14 cellular contexts compared by ENCODE assay signal in the genomic region with DNA sequence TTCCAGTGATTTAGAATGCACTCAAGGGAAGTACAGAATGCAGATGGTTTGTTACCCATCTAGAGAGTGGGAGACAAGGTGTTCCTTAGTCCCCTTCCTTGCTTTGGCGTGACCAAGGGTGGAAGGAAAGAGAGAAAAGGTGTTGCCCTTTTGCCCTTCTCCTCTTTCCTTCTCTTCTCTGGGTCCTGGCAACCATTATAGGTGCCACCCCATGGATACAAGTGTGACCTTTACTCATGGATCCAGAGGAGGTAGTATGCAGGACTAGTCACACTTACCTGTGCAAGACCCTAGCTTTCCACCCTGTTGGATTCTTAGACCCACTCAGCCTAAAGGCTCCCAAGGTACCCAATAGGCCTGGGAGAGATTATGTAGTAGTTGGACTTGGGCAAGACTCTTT. TPM values are rescaled to one million over a fixed set of nuclear protein-coding genes. Genes with fewer than 3 reads are reported as not detected.
DNase-seq lines count a peak whose midpoint lies in the region; ATAC-seq and TF ChIP-seq lines count a peak whose summit lies in the region.
"Had no signal": no experiment of that assay in that cellular context is flagged by ENCODE, and none has a peak within 500 bp of the region (broad histone marks: within the 10 kb centered on the region; RNA-seq: fewer than 3 reads in every experiment).

No MANE protein-coding gene starts in this region.

- H3K27me3 ChIP-seq in muscle layer of colon (ENCODE audit: control insufficient read depth in 1 of 2, insufficient read depth in 2 of 2, low read length in 2 of 2) (no peaks in the 10 kb centered on the region), left ventricle myocardium inferior (ENCODE audit: low read depth) (no peaks in the 10 kb centered on the region)
- H3K27me3 ChIP-seq: neutrophil had no signal

- intact Hi-C loops in left ventricle myocardium inferior (cut with micrococcal nuclease): no loop called here

- no peaks in the 10 kb centered on the region for H3K4me1 ChIP-seq in muscle layer of colon (ENCODE audit: insufficient read depth, low read length)
- no peaks in the 10 kb centered on the region for H3K4me1 ChIP-seq in left ventricle myocardium inferior

- H3K27ac ChIP-seq in muscle layer of colon (ENCODE audit: low read depth, low read length) (no peak overlapping the region), left ventricle myocardium inferior (replicated peaks) (no peak overlapping the region)
- H3K27ac ChIP-seq: KMS-11, neutrophil had no signal

- TF ChIP-seq CTCF in left ventricle myocardium inferior (IDR thresholded peaks at IDR 0.05; ENCODE audit: borderline replicate concordance): no peak

- ATAC-seq in GM21723 (IDR thresholded peaks at IDR 0.05; ENCODE audit: unreplicated experiment): no peak
- ATAC-seq: activated CD8-positive, alpha-beta memory T cell treated with anti-CD3 and anti-CD28 coated beads, Interleukin-2, amount 10 ng/mL, durations not matched to agents 7 days and 5 days; Right ventricle myocardium inferior had no signal

- DNase-seq in NCI-H1092 treated with DMSO at 0.1 percent for 48 hours (lab: John Stamatoyannopoulos, UW): peak; percentile 13
- no peak for DNase-seq in NCI-H1092 (lab: John Stamatoyannopoulos, UW)
- DNase-seq in Kasumi-1 (lab: John Stamatoyannopoulos, UW): peak; percentile 2 to 33
- DNase-seq in cerebellar cortex (ENCODE audit: low spot score): peak; percentile 9
- no peak for DNase-seq in NCI-H2107 (lab: John Stamatoyannopoulos, UW)
- no peak for DNase-seq in left ventricle myocardium inferior
- DNase-seq: activated CD8-positive, alpha-beta memory T cell treated with anti-CD3 and anti-CD28 coated beads, Interleukin-2, amount 10 ng/mL, durations not matched to agents 7 days and 5 days; activated naive CD4-positive, alpha-beta T cell treated with anti-CD3 and anti-CD28 coated beads, Interleukin-2, amount 50 U/mL, for 16 hours; cortex of kidney had no signal

- H3K4me3 ChIP-seq in muscle layer of colon (ENCODE audit: low read depth in 1 of 2, low read length in 2 of 2) (peak overlapping the region; percentile 1 to 12), left ventricle myocardium inferior (no peak overlapping the region)

- no peak overlapping the region for H3K9ac ChIP-seq in muscle layer of colon (ENCODE audit: low read length)
- H3K9ac ChIP-seq: KMS-11 had no signal

- H3K9me3 ChIP-seq in muscle layer of colon (ENCODE audit: low read length) (peaks cover 51% of the 10 kb centered on the region), left ventricle myocardium inferior (replicated peaks) (peaks cover 98% of the 10 kb centered on the region)

- no peaks in the 10 kb centered on the region for H3K36me3 ChIP-seq in muscle layer of colon (ENCODE audit: insufficient read depth, low read length)
- H3K36me3 ChIP-seq in left ventricle myocardium inferior: peaks cover 36% of the 10 kb centered on the region
- H3K36me3 ChIP-seq: neutrophil had no signal

RNA-seq across cellular contexts. Expression of gene RBFA, which starts 11.6 kb away (rescaled TPM):
- total RNA-seq in left ventricle myocardium inferior: 22.8 TPM

RNA-seq across cellular contexts. Expression of gene TXNL4A, which starts 34.2 kb away (rescaled TPM):
- total RNA-seq in left ventricle myocardium inferior: 92.0 TPM

RNA-seq across cellular contexts. Expression of gene HSBP1L1, which starts 58.2 kb away (rescaled TPM):
- total RNA-seq in left ventricle myocardium inferior: 12.2 TPM

Comparison
In these comparisons a context has a peak if more than half of its experiments do, and no peak if none do; other contexts are left out.
1. DNase-seq: peak in NCI-H1092 treated with DMSO at 0.1 percent for 48 hours (single experiment), Kasumi-1 (2 of 2) and cerebellar cortex (single experiment); none in NCI-H1092 (single experiment), NCI-H2107 (single experiment) and left ventricle myocardium inferior (single experiment).